20 cellular contexts compared by ENCODE assay signal in genomic region chr3:113214917-113215595, GRCh38. TPM values are rescaled to one million over a fixed set of nuclear protein-coding genes. Genes with fewer than 3 reads are reported as not detected.
DNase-seq lines count a peak whose midpoint lies in the region; TF ChIP-seq lines count a peak whose summit lies in the region.
"Had no signal": no experiment of that assay in that cellular context is flagged by ENCODE, and none has a peak within 500 bp of the region (broad histone marks: within the 10 kb centered on the region; RNA-seq: fewer than 3 reads in every experiment).

No MANE protein-coding gene starts in this region.

- peaks cover 16% of the 10 kb centered on the region; the same call in 1 of the 2 replicates for H3K4me1 ChIP-seq in iPS-20b (ENCODE audit: insufficient read depth, low read length)
- H3K4me1 ChIP-seq in stomach: peaks cover 0 to 86% (median 26%) of the 10 kb centered on the region in 4 donors
- H3K4me1 ChIP-seq: Caco-2 had no signal

- H3K9ac ChIP-seq in iPS-20b (ENCODE audit: low read depth, low read length): no peak overlapping the region

- no peaks in the 10 kb centered on the region for H3K9me3 ChIP-seq in iPS-20b (ENCODE audit: insufficient read depth, low read depth, low read length)
- H3K9me3 ChIP-seq in stomach: no peaks in the 10 kb centered on the region
- H3K9me3 ChIP-seq: Caco-2, heart right ventricle had no signal

- peaks cover 48% of the 10 kb centered on the region for H3K27me3 Mint-ChIP-seq in activated CD4-positive, alpha-beta memory T cell treated with anti-CD3 and anti-CD28 coated beads for 36 hours

- CTCF ChIA-PET in activated CD4-positive, alpha-beta memory T cell treated with anti-CD3 and anti-CD28 coated beads for 36 hours (lab: Charles Lee): interaction anchor here (1.4 kb wide), 1 partner anchor 73 kb away, joined by 5 read pairs; no protein-coding TSS in a partner anchor

- no peaks in the 10 kb centered on the region for H3K36me3 Mint-ChIP-seq in activated CD4-positive, alpha-beta memory T cell treated with anti-CD3 and anti-CD28 coated beads for 36 hours

- H3K4me3 ChIP-seq in iPS-20b (ENCODE audit: low read length) (peak overlapping the region; percentile 82), stomach (no peak overlapping the region)

- H3K27ac Mint-ChIP-seq in activated CD4-positive, alpha-beta memory T cell treated with anti-CD3 and anti-CD28 coated beads for 36 hours: no peak overlapping the region
- H3K27ac Mint-ChIP-seq: stimulated activated naive CD8-positive, alpha-beta T cell treated with anti-CD3 and anti-CD28 coated beads, Interleukin-15, amount 100 ng/mL, for 72 hours had no signal

- peaks cover 29% of the 10 kb centered on the region for H3K27me3 ChIP-seq in iPS-20b (ENCODE audit: insufficient read depth, low read length)
- H3K27me3 ChIP-seq in stomach: peaks cover 0 to 29% (median 22%) of the 10 kb centered on the region in 3 donors

- no peak for TF ChIP-seq EP300 in stomach (IDR thresholded peaks at IDR 0.05)

- DNase-seq in EH (ENCODE audit: low read depth) (peak; percentile 83), amniotic stem cell (lab: John Stamatoyannopoulos, UW) (peak; percentile 20), stomach (no peak), kidney glomerular epithelial cell (lab: John Stamatoyannopoulos, UW) (no peak), NCI-H748 (lab: John Stamatoyannopoulos, UW; ENCODE audit: unreplicated experiment) (no peak), SKM-1 treated with dmso at 0.1 percent for 144 hours (lab: John Stamatoyannopoulos, UW; ENCODE audit: unreplicated experiment) (no peak)
- DNase-seq in activated CD4-positive, alpha-beta memory T cell treated with anti-CD3 and anti-CD28 coated beads for 36 hours: no peak
- DNase-seq: activated CD8-positive, alpha-beta memory T cell treated with anti-CD3 and anti-CD28 coated beads, Interleukin-2, amount 50 U/mL, for 4 hours; activated gamma-delta T cell; AML-193; anterior cingulate cortex; Caco-2; heart right ventricle; Kasumi-1; NCI-H1105 treated with DMSO at 0.1 percent for 48 hours; NCI-H774; PC-3; stimulated activated naive CD8-positive, alpha-beta T cell treated with anti-CD3 and anti-CD28 coated beads, Interleukin-15, amount 100 ng/mL, for 72 hours had no signal

- no peaks in the 10 kb centered on the region for H3K9me3 Mint-ChIP-seq in activated CD4-positive, alpha-beta memory T cell treated with anti-CD3 and anti-CD28 coated beads for 36 hours
- H3K9me3 Mint-ChIP-seq: stimulated activated naive CD8-positive, alpha-beta T cell treated with anti-CD3 and anti-CD28 coated beads, Interleukin-15, amount 100 ng/mL, for 72 hours had no signal

- H3K36me3 ChIP-seq in iPS-20b (ENCODE audit: insufficient read depth, low read depth, low read length): peaks cover 27% of the 10 kb centered on the region
- peaks cover 0 to 22% (median 10%) of the 10 kb centered on the region in 4 donors for H3K36me3 ChIP-seq in stomach

- POLR2A ChIA-PET in activated CD4-positive, alpha-beta memory T cell treated with anti-CD3 and anti-CD28 coated beads for 36 hours (lab: Charles Lee): no interaction called here

- H3K4me1 Mint-ChIP-seq in activated CD4-positive, alpha-beta memory T cell treated with anti-CD3 and anti-CD28 coated beads for 36 hours (ENCODE audit: low read depth): peaks cover 9% of the 10 kb centered on the region

- intact Hi-C loops in stomach (cut with DNase I; ENCODE audit: low total_unique reads): no loop called here
- intact Hi-C loops in activated CD4-positive, alpha-beta memory T cell treated with anti-CD3 and anti-CD28 coated beads for 36 hours (cut with micrococcal nuclease): no loop called here

- no peak overlapping the region for H3K4me3 Mint-ChIP-seq in activated CD4-positive, alpha-beta memory T cell treated with anti-CD3 and anti-CD28 coated beads for 36 hours
- H3K4me3 Mint-ChIP-seq: stimulated activated naive CD8-positive, alpha-beta T cell treated with anti-CD3 and anti-CD28 coated beads, Interleukin-15, amount 100 ng/mL, for 72 hours had no signal

- no peak for TF ChIP-seq CTCF in stomach (IDR thresholded peaks at IDR 0.05)

- H3K27ac ChIP-seq in iPS-20b (ENCODE audit: low read length) (no peak overlapping the region), stomach (peak overlapping the region in 3 of 5 donors; percentile 53 to 92 (median 86))
- H3K27ac ChIP-seq: epithelial cell of prostate had no signal

- 57 to 75% (median 70%) methylated on average over 2 of the region's 2 CpGs for WGBS in stomach, 5 donors

- TF ChIP-seq POLR2A in stomach (IDR thresholded peaks at IDR 0.05): no peak

RNA-seq across cellular contexts. Expression of gene BOC, which starts 3.7 kb away (rescaled TPM):
- total RNA-seq in stomach: 10 to 100 TPM in 4 of 5 donors, 1 to 10 TPM in 1; 9.8 to 51.3 (median 32.2) TPM
- 10 to 100 TPM in 1 of 3 donors, 1 to 10 TPM in 2; 5.2 to 17.5 (median 8.8) TPM for polyA plus RNA-seq in stomach
- total RNA-seq in activated CD4-positive, alpha-beta memory T cell treated with anti-CD3 and anti-CD28 coated beads for 36 hours: not detected

Comparison
In these comparisons a context has a peak if more than half of its experiments do, and no peak if none do; other contexts are left out.
1. DNase-seq: peak in EH (single experiment) and amniotic stem cell (single experiment); none in stomach (single experiment), kidney glomerular epithelial cell (single experiment), NCI-H748 (single experiment), SKM-1 treated with dmso at 0.1 percent for 144 hours (single experiment) and activated CD4-positive, alpha-beta memory T cell treated with anti-CD3 and anti-CD28 coated beads for 36 hours (single experiment).
2. RNA of gene BOC, which starts 3.7 kb away (total RNA-seq): 9.8 to 51.3 TPM in stomach; not detected in activated CD4-positive, alpha-beta memory T cell treated with anti-CD3 and anti-CD28 coated beads for 36 hours; every median in the first group is over 4 times any median in the second.